In the genomic region with DNA sequence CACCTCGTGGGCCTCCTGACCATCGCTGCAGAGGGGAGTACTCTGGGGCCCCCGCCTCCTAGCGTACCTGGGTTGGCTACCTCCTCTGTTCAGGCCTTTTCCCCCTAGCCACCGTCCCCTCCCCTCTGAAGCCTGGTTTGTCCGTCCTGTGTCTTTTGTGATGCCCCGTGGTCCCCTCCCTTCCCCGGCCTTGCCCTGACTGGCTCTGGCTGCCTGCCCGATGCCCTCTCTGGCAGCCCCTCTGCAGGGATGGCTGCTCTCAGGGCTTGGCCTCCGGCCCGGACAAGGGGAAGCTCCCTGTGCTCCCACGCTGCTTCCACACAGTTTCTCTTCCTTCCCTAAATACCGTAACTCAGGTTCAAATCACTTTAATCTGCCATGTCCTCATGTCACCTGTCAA, we compare ENCODE assay signal across 7 cellular contexts. TPM values are rescaled to one million over a fixed set of nuclear protein-coding genes. Genes with fewer than 3 reads are reported as not detected.
DNase-seq lines count a peak whose midpoint lies in the region; ATAC-seq and TF ChIP-seq lines count a peak whose summit lies in the region.
"Not testable (repeated sequence)": the region's sequence is repeated elsewhere in the genome, so short reads cannot be mapped to it uniquely, and the experiment has no call there.

No MANE protein-coding gene starts in this region.

- H3K36me3 ChIP-seq in lung (ENCODE audit: control insufficient read depth in 2 of 2, insufficient read depth in 2 of 2, low read length in 2 of 2): peaks cover 9 to 33% of the 10 kb centered on the region in 2 donors

- H2AFZ ChIP-seq in H9 (ENCODE audit: low read length): not testable (repeated sequence)

- not testable (repeated sequence) for H3K27ac ChIP-seq in H9 (ENCODE audit: insufficient read length, low read depth, low read length)
- peak overlapping the region in 1 of 2 donors; percentile 31 for H3K27ac ChIP-seq in lung (ENCODE audit: low read depth in 1 of 2, low read length in 1 of 2)

- not testable (repeated sequence) for H3K4me1 Mint-ChIP-seq in H9; osteocyte (ENCODE audit: unreplicated experiment); stimulated activated naive B cell treated with anti-CD40 and anti-IgM and Interleukin-4, amounts not matched to agents 10 μg/mL and 1 μg/mL and 100 μg/mL, for 72 hours
- peaks cover 11% of the 10 kb centered on the region for H3K4me1 Mint-ChIP-seq in dendritic cell treated with granulocyte-macrophage colony-stimulating factor and Interleukin-4, amounts not matched to agents 40 ng/mL and 50 ng/mL, for 4 days (ENCODE audit: low read depth)

- ATAC-seq in left cardiac atrium: peak; percentile 43 to 53
- not testable (repeated sequence) for ATAC-seq in lung (ENCODE audit: insufficient read depth, low FRiP score); stimulated activated naive B cell treated with anti-CD40 and anti-IgM and Interleukin-4, amounts not matched to agents 10 μg/mL and 1 μg/mL and 100 μg/mL, for 72 hours (replicated peaks)

- not testable (repeated sequence) for H4K5ac ChIP-seq in H9 (ENCODE audit: insufficient read length, low read depth, low read length)

- intact Hi-C loops in dendritic cell treated with granulocyte-macrophage colony-stimulating factor and Interleukin-4, amounts not matched to agents 40 ng/mL and 50 ng/mL, for 4 days (cut with micrococcal nuclease); left cardiac atrium (cut with DNase I): not testable (repeated sequence)

- not testable (repeated sequence) for H4K8ac ChIP-seq in H9 (replicated peaks; ENCODE audit: insufficient read length, low read depth, low read length)

- H2AK5ac ChIP-seq in H9 (ENCODE audit: insufficient read length, low read length): not testable (repeated sequence)

- H3K18ac ChIP-seq in H9 (ENCODE audit: insufficient read length, low read depth, low read length): not testable (repeated sequence)

- TF ChIP-seq CTCF in H9 (conservative IDR thresholded peaks at IDR 0.05); lung (IDR thresholded peaks at IDR 0.05; ENCODE audit: control extremely low read depth, extremely low read depth); osteocyte (IDR thresholded peaks at IDR 0.05): not testable (repeated sequence)

- not testable (repeated sequence) for H3K79me2 ChIP-seq in H9 (ENCODE audit: insufficient read depth, low read length)

- WGBS in H9 (ENCODE audit: extremely low coverage, insufficient read length, low lambda C conversion rate): no CpG with 5 or more reads among the region's 13 CpGs
- 69 to 73% methylated on average over 9 to 12 of the region's 13 CpGs for WGBS in lung, 2 donors

- not testable (repeated sequence) for H3K14ac ChIP-seq in H9 (ENCODE audit: insufficient read depth, low read length)

- H3K4me1 ChIP-seq in H9 (ENCODE audit: insufficient read depth, low read length); lung (ENCODE audit: control insufficient read depth in 2 of 2, insufficient read depth in 2 of 2, low read length in 2 of 2): not testable (repeated sequence)

- not testable (repeated sequence) for H3K4me3 ChIP-seq in lung

- not testable (repeated sequence) for H3K4me3 Mint-ChIP-seq in H9; dendritic cell treated with granulocyte-macrophage colony-stimulating factor and Interleukin-4, amounts not matched to agents 40 ng/mL and 50 ng/mL, for 4 days; osteocyte (ENCODE audit: unreplicated experiment); stimulated activated naive B cell treated with anti-CD40 and anti-IgM and Interleukin-4, amounts not matched to agents 10 μg/mL and 1 μg/mL and 100 μg/mL, for 72 hours

- H4K91ac ChIP-seq in H9 (ENCODE audit: insufficient read length, low read depth, low read length): not testable (repeated sequence)

- not testable (repeated sequence) for H3K9ac ChIP-seq in H9 (ENCODE audit: extremely low read depth, insufficient read length, low read length)

- H3K27ac Mint-ChIP-seq in H9: peak overlapping the region in 1 of 3 experiments; percentile 40; a peak in 2 of 7 replicates
- peak overlapping the region; percentile 5 for H3K27ac Mint-ChIP-seq in dendritic cell treated with granulocyte-macrophage colony-stimulating factor and Interleukin-4, amounts not matched to agents 40 ng/mL and 50 ng/mL, for 4 days
- H3K27ac Mint-ChIP-seq in osteocyte (ENCODE audit: unreplicated experiment): not testable (repeated sequence)
- peak overlapping the region; percentile 76 for H3K27ac Mint-ChIP-seq in stimulated activated naive B cell treated with anti-CD40 and anti-IgM and Interleukin-4, amounts not matched to agents 10 μg/mL and 1 μg/mL and 100 μg/mL, for 72 hours

- H3K9me3 Mint-ChIP-seq in H9; dendritic cell treated with granulocyte-macrophage colony-stimulating factor and Interleukin-4, amounts not matched to agents 40 ng/mL and 50 ng/mL, for 4 days; osteocyte (ENCODE audit: unreplicated experiment); stimulated activated naive B cell treated with anti-CD40 and anti-IgM and Interleukin-4, amounts not matched to agents 10 μg/mL and 1 μg/mL and 100 μg/mL, for 72 hours: not testable (repeated sequence)

- H2BK5ac ChIP-seq in H9 (ENCODE audit: insufficient read length, low read length): not testable (repeated sequence)

- H3K56ac ChIP-seq in H9 (ENCODE audit: insufficient read length, low read depth, low read length): not testable (repeated sequence)

- not testable (repeated sequence) for H3K9me3 ChIP-seq in H9 (ENCODE audit: control insufficient read depth, low read depth, low read length); lung (ENCODE audit: control insufficient read depth in 2 of 2, insufficient read depth in 1 of 2, low read length in 1 of 2)

- not testable (repeated sequence) for H3K27me3 Mint-ChIP-seq in H9 (ENCODE audit: low read depth); dendritic cell treated with granulocyte-macrophage colony-stimulating factor and Interleukin-4, amounts not matched to agents 40 ng/mL and 50 ng/mL, for 4 days; osteocyte (ENCODE audit: unreplicated experiment); stimulated activated naive B cell treated with anti-CD40 and anti-IgM and Interleukin-4, amounts not matched to agents 10 μg/mL and 1 μg/mL and 100 μg/mL, for 72 hours

- H2BK12ac ChIP-seq in H9 (ENCODE audit: insufficient read length, low read depth, low read length): not testable (repeated sequence)

- not testable (repeated sequence) for H2BK15ac ChIP-seq in H9 (ENCODE audit: low read depth, low read length)

- H3K27me3 ChIP-seq in H9 (ENCODE audit: insufficient read depth, low read length); lung (ENCODE audit: control insufficient read depth, insufficient read depth): not testable (repeated sequence)

- H2BK20ac ChIP-seq in H9 (ENCODE audit: low read depth, low read length, poor library complexity, severe bottlenecking): not testable (repeated sequence)

- not testable (repeated sequence) for H3T11ph ChIP-seq in H9 (ENCODE audit: low read length)

- H3K4me2 ChIP-seq in H9 (ENCODE audit: insufficient read depth, insufficient read length, low read length): not testable (repeated sequence)

- DNase-seq in H9: peak; percentile 25
- peak; percentile 43 for DNase-seq in activated CD8-positive, alpha-beta memory T cell treated with anti-CD3 and anti-CD28 coated beads for 24 hours
- peak; percentile 40 for DNase-seq in left cardiac atrium
- peak; percentile 21 for DNase-seq in lung (ENCODE audit: low spot score)
- peak; percentile 70 for DNase-seq in osteocyte (ENCODE audit: extremely low spot score, unreplicated experiment)
- not testable (repeated sequence) for DNase-seq in stimulated activated naive B cell treated with anti-CD40 and anti-IgM and Interleukin-4, amounts not matched to agents 10 μg/mL and 1 μg/mL and 100 μg/mL, for 72 hours

- not testable (repeated sequence) for H3K23me2 ChIP-seq in H9 (ENCODE audit: insufficient read length, low read depth, low read length, poor library complexity, severe bottlenecking)

- H3K79me1 ChIP-seq in H9 (ENCODE audit: insufficient read depth, low read depth, low read length, poor library complexity, severe bottlenecking): not testable (repeated sequence)

- not testable (repeated sequence) for H3K4ac ChIP-seq in H9 (ENCODE audit: low read depth, low read length)

- peaks cover 11 to 49% (median 45%) of the 10 kb centered on the region in 3 experiments for H3K36me3 Mint-ChIP-seq in H9 (ENCODE audit: insufficient read depth in 1 of 3, low read depth in 3 of 3)
- peaks cover 79% of the 10 kb centered on the region for H3K36me3 Mint-ChIP-seq in dendritic cell treated with granulocyte-macrophage colony-stimulating factor and Interleukin-4, amounts not matched to agents 40 ng/mL and 50 ng/mL, for 4 days (ENCODE audit: low read depth)
- not testable (repeated sequence) for H3K36me3 Mint-ChIP-seq in osteocyte (ENCODE audit: unreplicated experiment)
- H3K36me3 Mint-ChIP-seq in stimulated activated naive B cell treated with anti-CD40 and anti-IgM and Interleukin-4, amounts not matched to agents 10 μg/mL and 1 μg/mL and 100 μg/mL, for 72 hours: peaks cover 14 to 20% of the 10 kb centered on the region in 2 donors

- H3K23ac ChIP-seq in H9 (ENCODE audit: insufficient read length, low read depth, low read length): not testable (repeated sequence)

- not testable (repeated sequence) for H4K20me1 ChIP-seq in H9 (ENCODE audit: control insufficient read depth, insufficient read depth, insufficient read length)

- H2BK120ac ChIP-seq in H9 (ENCODE audit: low read depth, low read length, poor library complexity, severe bottlenecking): not testable (repeated sequence)

RNA-seq across cellular contexts. Expression of a gene that starts 24.3 kb away (rescaled TPM):
- 2.7 and 2.9 TPM in 2 replicates for total RNA-seq in H9 (2021)
- 1 to 10 TPM in 1 of 2 donors, under 1 TPM in 1; 0.74 to 2.7 TPM for total RNA-seq in left cardiac atrium
- total RNA-seq in lung: 1 to 10 TPM; 3.4 to 4.9 TPM
- 1 to 10 TPM; 1.2 to 2.4 TPM for polyA plus RNA-seq in lung
- 3.2 and 7.4 TPM in 2 replicates for total RNA-seq in osteocyte
